In the genomic region with DNA sequence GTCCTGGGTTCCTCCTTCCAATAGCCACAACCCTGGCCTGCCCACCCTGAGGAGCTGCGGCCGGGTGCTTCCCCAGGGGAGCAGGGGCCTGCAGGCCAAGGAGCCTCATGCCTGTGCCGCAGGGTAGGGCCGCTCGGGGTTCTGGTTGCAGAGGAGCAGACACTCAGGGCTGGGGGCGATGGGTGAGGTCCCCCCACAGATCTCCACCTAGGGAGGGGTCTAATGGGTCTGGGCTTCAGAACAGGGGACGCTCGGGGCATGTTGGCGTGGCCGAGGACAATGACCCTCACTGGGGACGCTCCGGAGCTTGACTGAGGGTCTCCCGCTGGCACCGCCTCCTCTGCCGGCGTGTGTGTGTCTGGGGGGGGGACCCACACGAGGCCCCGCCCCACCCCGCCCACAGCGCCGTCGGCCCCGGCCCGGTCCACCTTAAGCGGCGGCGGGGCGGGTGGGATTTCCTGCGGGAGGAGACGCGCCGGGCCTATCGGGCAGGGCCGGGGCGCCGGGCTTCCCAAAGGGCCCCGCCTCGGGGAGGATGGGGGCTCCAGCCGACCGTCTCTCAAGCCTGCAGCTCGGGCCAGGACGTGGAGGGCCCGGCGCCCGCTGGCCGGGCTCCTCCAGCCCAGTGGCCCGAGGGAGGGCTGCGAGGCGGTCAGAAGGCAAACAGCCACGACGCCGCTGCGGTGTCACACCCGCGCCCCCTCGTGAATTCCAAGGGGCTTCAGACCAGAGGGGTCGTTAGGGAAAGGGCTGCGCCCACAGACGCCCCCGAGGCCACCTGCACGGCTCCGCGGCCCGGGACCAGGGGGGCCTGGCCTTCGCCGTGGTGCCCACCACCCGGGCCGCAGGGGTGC, we compare ENCODE assay signal across 1 cellular context.
TF ChIP-seq lines count a peak whose summit lies in the region.

No MANE protein-coding gene starts in this region.

TF ChIP-seq in K562, 482 proteins besides CTCF, POLR2A, EP300 and RAD21 (continued from another document and continues in another):
- TF ChIP-seq, protein P1, sequence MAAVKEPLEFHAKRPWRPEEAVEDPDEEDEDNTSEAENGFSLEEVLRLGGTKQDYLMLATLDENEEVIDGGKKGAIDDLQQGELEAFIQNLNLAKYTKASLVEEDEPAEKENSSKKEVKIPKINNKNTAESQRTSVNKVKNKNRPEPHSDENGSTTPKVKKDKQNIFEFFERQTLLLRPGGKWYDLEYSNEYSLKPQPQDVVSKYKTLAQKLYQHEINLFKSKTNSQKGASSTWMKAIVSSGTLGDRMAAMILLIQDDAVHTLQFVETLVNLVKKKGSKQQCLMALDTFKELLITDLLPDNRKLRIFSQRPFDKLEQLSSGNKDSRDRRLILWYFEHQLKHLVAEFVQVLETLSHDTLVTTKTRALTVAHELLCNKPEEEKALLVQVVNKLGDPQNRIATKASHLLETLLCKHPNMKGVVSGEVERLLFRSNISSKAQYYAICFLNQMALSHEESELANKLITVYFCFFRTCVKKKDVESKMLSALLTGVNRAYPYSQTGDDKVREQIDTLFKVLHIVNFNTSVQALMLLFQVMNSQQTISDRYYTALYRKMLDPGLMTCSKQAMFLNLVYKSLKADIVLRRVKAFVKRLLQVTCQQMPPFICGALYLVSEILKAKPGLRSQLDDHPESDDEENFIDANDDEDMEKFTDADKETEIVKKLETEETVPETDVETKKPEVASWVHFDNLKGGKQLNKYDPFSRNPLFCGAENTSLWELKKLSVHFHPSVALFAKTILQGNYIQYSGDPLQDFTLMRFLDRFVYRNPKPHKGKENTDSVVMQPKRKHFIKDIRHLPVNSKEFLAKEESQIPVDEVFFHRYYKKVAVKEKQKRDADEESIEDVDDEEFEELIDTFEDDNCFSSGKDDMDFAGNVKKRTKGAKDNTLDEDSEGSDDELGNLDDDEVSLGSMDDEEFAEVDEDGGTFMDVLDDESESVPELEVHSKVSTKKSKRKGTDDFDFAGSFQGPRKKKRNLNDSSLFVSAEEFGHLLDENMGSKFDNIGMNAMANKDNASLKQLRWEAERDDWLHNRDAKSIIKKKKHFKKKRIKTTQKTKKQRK (IDR thresholded peaks at IDR 0.05; ENCODE audit: borderline replicate concordance, low read depth, low read length), result no peak
- TF ChIP-seq HSF4 (CRISPR knock-in tag; IDR thresholded peaks at IDR 0.05; ENCODE audit: borderline replicate concordance) (peak; percentile 82), MEIS2 (IDR thresholded peaks at IDR 0.05; ENCODE audit: partially characterized antibody) (no peak), TCF7 (IDR thresholded peaks at IDR 0.05; ENCODE audit: borderline replicate concordance) (no peak), YBX1 (IDR thresholded peaks at IDR 0.05) (no peak), FOXP1 (CRISPR knock-in tag; IDR thresholded peaks at IDR 0.05) (no peak), CAMTA2 (CRISPR knock-in tag; conservative IDR thresholded peaks at IDR 0.05) (peak; percentile 65; the same call in 1 of the 2 replicates), ZNF589 (CRISPR knock-in tag; IDR thresholded peaks at IDR 0.05; ENCODE audit: low read depth) (no peak), POLR3A (IDR thresholded peaks at IDR 0.05; ENCODE audit: borderline replicate concordance, extremely low read depth, insufficient read depth, insufficient read length) (no peak), L3MBTL2 (IDR thresholded peaks at IDR 0.05) (peak; percentile 84), KLF16 (IDR thresholded peaks at IDR 0.05) (no peak), BDP1 (IDR thresholded peaks at IDR 0.05; ENCODE audit: insufficient read depth, insufficient read length) (no peak), TAF9B (IDR thresholded peaks at IDR 0.05; ENCODE audit: partially characterized antibody) (no peak), IRF2 (CRISPR knock-in tag; IDR thresholded peaks at IDR 0.05) (no peak), RCOR1 (IDR thresholded peaks at IDR 0.05; ENCODE audit: borderline replicate concordance in 1 of 2, low read depth in 2 of 2, low read length in 2 of 2) (0 out of 4 replicates have a peak, but pooled peaks of 1 of the 2 experiments have one; percentile 15), HNRNPUL1 (IDR thresholded peaks at IDR 0.05; ENCODE audit: low read length) (no peak), TCF3 (CRISPR knock-in tag; IDR thresholded peaks at IDR 0.05) (no peak), PHF8 (IDR thresholded peaks at IDR 0.05; ENCODE audit: borderline replicate concordance, low read length) (peak; percentile 79; the same call in 1 of the 2 replicates), PTTG1 (tag; IDR thresholded peaks at IDR 0.05; ENCODE audit: low read depth) (no peak), ZNF561 (CRISPR knock-in tag; conservative IDR thresholded peaks at IDR 0.05) (0 out of 2 replicates have a peak, but pooled peaks have one; percentile 6), ZNF76 (CRISPR knock-in tag; IDR thresholded peaks at IDR 0.05; ENCODE audit: borderline replicate concordance) (peak; percentile 78), ZNF133 (CRISPR knock-in tag; IDR thresholded peaks at IDR 0.05) (peak; percentile 69; the same call in 1 of the 2 replicates), ELF2 (CRISPR knock-in tag; IDR thresholded peaks at IDR 0.05) (0 out of 2 replicates have a peak, but pooled peaks have one; percentile 66), GATA2 (CRISPR knock-in tag; IDR thresholded peaks at IDR 0.05) (no peak), ZNF507 (tag; conservative IDR thresholded peaks at IDR 0.05) (no peak), ZNF184 (CRISPR knock-in tag; IDR thresholded peaks at IDR 0.05) (no peak), CHCHD3 (CRISPR knock-in tag; IDR thresholded peaks at IDR 0.05) (0 out of 2 replicates have a peak, but pooled peaks have one; percentile 48), BACH1 (tag; IDR thresholded peaks at IDR 0.05) (no peak), SAFB2 (IDR thresholded peaks at IDR 0.05; ENCODE audit: borderline replicate concordance, low read depth, low read length, severe bottlenecking) (no peak), GATAD2A (IDR thresholded peaks at IDR 0.05) (0 out of 2 replicates have a peak, but pooled peaks have one; percentile 74)
- TF ChIP-seq, protein P2, sequence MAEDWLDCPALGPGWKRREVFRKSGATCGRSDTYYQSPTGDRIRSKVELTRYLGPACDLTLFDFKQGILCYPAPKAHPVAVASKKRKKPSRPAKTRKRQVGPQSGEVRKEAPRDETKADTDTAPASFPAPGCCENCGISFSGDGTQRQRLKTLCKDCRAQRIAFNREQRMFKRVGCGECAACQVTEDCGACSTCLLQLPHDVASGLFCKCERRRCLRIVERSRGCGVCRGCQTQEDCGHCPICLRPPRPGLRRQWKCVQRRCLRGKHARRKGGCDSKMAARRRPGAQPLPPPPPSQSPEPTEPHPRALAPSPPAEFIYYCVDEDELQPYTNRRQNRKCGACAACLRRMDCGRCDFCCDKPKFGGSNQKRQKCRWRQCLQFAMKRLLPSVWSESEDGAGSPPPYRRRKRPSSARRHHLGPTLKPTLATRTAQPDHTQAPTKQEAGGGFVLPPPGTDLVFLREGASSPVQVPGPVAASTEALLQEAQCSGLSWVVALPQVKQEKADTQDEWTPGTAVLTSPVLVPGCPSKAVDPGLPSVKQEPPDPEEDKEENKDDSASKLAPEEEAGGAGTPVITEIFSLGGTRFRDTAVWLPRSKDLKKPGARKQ (CRISPR knock-in tag; IDR thresholded peaks at IDR 0.05), result no peak
- TF ChIP-seq, protein P3, sequence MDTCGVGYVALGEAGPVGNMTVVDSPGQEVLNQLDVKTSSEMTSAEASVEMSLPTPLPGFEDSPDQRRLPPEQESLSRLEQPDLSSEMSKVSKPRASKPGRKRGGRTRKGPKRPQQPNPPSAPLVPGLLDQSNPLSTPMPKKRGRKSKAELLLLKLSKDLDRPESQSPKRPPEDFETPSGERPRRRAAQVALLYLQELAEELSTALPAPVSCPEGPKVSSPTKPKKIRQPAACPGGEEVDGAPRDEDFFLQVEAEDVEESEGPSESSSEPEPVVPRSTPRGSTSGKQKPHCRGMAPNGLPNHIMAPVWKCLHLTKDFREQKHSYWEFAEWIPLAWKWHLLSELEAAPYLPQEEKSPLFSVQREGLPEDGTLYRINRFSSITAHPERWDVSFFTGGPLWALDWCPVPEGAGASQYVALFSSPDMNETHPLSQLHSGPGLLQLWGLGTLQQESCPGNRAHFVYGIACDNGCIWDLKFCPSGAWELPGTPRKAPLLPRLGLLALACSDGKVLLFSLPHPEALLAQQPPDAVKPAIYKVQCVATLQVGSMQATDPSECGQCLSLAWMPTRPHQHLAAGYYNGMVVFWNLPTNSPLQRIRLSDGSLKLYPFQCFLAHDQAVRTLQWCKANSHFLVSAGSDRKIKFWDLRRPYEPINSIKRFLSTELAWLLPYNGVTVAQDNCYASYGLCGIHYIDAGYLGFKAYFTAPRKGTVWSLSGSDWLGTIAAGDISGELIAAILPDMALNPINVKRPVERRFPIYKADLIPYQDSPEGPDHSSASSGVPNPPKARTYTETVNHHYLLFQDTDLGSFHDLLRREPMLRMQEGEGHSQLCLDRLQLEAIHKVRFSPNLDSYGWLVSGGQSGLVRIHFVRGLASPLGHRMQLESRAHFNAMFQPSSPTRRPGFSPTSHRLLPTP (IDR thresholded peaks at IDR 0.05; ENCODE audit: borderline replicate concordance, extremely low read depth, insufficient read length), result no peak
- TF ChIP-seq, protein P4, sequence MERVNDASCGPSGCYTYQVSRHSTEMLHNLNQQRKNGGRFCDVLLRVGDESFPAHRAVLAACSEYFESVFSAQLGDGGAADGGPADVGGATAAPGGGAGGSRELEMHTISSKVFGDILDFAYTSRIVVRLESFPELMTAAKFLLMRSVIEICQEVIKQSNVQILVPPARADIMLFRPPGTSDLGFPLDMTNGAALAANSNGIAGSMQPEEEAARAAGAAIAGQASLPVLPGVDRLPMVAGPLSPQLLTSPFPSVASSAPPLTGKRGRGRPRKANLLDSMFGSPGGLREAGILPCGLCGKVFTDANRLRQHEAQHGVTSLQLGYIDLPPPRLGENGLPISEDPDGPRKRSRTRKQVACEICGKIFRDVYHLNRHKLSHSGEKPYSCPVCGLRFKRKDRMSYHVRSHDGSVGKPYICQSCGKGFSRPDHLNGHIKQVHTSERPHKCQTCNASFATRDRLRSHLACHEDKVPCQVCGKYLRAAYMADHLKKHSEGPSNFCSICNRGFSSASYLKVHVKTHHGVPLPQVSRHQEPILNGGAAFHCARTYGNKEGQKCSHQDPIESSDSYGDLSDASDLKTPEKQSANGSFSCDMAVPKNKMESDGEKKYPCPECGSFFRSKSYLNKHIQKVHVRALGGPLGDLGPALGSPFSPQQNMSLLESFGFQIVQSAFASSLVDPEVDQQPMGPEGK (CRISPR knock-in tag; IDR thresholded peaks at IDR 0.05; ENCODE audit: borderline replicate concordance), result no peak
- TF ChIP-seq, protein P5, sequence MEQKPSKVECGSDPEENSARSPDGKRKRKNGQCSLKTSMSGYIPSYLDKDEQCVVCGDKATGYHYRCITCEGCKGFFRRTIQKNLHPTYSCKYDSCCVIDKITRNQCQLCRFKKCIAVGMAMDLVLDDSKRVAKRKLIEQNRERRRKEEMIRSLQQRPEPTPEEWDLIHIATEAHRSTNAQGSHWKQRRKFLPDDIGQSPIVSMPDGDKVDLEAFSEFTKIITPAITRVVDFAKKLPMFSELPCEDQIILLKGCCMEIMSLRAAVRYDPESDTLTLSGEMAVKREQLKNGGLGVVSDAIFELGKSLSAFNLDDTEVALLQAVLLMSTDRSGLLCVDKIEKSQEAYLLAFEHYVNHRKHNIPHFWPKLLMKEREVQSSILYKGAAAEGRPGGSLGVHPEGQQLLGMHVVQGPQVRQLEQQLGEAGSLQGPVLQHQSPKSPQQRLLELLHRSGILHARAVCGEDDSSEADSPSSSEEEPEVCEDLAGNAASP (IDR thresholded peaks at IDR 0.05), result no peak
- TF ChIP-seq, protein P6, sequence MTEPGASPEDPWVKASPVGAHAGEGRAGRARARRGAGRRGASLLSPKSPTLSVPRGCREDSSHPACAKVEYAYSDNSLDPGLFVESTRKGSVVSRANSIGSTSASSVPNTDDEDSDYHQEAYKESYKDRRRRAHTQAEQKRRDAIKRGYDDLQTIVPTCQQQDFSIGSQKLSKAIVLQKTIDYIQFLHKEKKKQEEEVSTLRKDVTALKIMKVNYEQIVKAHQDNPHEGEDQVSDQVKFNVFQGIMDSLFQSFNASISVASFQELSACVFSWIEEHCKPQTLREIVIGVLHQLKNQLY (CRISPR knock-in tag; conservative IDR thresholded peaks at IDR 0.05), result peak; percentile 11 to 59; a peak in 2 of 4 replicates
- TF ChIP-seq, protein P7, sequence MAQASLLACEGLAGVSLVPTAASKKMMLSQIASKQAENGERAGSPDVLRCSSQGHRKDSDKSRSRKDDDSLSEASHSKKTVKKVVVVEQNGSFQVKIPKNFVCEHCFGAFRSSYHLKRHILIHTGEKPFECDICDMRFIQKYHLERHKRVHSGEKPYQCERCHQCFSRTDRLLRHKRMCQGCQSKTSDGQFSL (CRISPR knock-in tag; IDR thresholded peaks at IDR 0.05), result no peak
- TF ChIP-seq, protein P7 (tag; IDR thresholded peaks at IDR 0.05), result peak in 1 of 2 experiments; percentile 96; a peak in 2 of 4 replicates
- TF ChIP-seq, protein P8, sequence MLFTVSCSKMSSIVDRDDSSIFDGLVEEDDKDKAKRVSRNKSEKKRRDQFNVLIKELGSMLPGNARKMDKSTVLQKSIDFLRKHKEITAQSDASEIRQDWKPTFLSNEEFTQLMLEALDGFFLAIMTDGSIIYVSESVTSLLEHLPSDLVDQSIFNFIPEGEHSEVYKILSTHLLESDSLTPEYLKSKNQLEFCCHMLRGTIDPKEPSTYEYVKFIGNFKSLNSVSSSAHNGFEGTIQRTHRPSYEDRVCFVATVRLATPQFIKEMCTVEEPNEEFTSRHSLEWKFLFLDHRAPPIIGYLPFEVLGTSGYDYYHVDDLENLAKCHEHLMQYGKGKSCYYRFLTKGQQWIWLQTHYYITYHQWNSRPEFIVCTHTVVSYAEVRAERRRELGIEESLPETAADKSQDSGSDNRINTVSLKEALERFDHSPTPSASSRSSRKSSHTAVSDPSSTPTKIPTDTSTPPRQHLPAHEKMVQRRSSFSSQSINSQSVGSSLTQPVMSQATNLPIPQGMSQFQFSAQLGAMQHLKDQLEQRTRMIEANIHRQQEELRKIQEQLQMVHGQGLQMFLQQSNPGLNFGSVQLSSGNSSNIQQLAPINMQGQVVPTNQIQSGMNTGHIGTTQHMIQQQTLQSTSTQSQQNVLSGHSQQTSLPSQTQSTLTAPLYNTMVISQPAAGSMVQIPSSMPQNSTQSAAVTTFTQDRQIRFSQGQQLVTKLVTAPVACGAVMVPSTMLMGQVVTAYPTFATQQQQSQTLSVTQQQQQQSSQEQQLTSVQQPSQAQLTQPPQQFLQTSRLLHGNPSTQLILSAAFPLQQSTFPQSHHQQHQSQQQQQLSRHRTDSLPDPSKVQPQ (CRISPR knock-in tag; IDR thresholded peaks at IDR 0.05; ENCODE audit: borderline replicate concordance), result no peak
- TF ChIP-seq, protein P9, sequence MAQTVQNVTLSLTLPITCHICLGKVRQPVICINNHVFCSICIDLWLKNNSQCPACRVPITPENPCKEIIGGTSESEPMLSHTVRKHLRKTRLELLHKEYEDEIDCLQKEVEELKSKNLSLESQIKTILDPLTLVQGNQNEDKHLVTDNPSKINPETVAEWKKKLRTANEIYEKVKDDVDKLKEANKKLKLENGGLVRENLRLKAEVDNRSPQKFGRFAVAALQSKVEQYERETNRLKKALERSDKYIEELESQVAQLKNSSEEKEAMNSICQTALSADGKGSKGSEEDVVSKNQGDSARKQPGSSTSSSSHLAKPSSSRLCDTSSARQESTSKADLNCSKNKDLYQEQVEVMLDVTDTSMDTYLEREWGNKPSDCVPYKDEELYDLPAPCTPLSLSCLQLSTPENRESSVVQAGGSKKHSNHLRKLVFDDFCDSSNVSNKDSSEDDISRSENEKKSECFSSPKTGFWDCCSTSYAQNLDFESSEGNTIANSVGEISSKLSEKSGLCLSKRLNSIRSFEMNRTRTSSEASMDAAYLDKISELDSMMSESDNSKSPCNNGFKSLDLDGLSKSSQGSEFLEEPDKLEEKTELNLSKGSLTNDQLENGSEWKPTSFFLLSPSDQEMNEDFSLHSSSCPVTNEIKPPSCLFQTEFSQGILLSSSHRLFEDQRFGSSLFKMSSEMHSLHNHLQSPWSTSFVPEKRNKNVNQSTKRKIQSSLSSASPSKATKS (CRISPR knock-in tag; IDR thresholded peaks at IDR 0.05), result no peak
